Comparison of ENCODE assay signal across 10 cellular contexts in genomic region chr1:150152772-150153461, GRCh38. TPM values are rescaled to one million over a fixed set of nuclear protein-coding genes. Genes with fewer than 3 reads are reported as not detected.
DNase-seq lines count a peak whose midpoint lies in the region; ATAC-seq and TF ChIP-seq lines count a peak whose summit lies in the region.
"Had no signal": no experiment of that assay in that cellular context is flagged by ENCODE, and none has a peak within 500 bp of the region (broad histone marks: within the 10 kb centered on the region; RNA-seq: fewer than 3 reads in every experiment).

No MANE protein-coding gene starts in this region.

- peaks cover 16% of the 10 kb centered on the region for H3K27me3 Mint-ChIP-seq in T-helper 1 cell treated with Interleukin-12 subunit alpha and Interleukin-12 subunit beta and Interleukin-4 antibody, amounts not matched to agents 30 μg/mL and 1 μg/mL, for 36 hours (ENCODE audit: low read depth)
- H3K27me3 Mint-ChIP-seq in activated naive CD8-positive, alpha-beta T cell treated with anti-CD3 and anti-CD28 coated beads, Interleukin-2, amount 50 U/mL, for 24 hours = peaks cover 5% of the 10 kb centered on the region

- no peak for TF ChIP-seq CTCF in thoracic aorta (IDR thresholded peaks at IDR 0.05)

- H3K27ac Mint-ChIP-seq in T-helper 1 cell treated with Interleukin-12 subunit alpha and Interleukin-12 subunit beta and Interleukin-4 antibody, amounts not matched to agents 30 μg/mL and 1 μg/mL, for 36 hours = peak overlapping the region; percentile 55
- peak overlapping the region; percentile 32 for H3K27ac Mint-ChIP-seq in activated naive CD8-positive, alpha-beta T cell treated with anti-CD3 and anti-CD28 coated beads, Interleukin-2, amount 50 U/mL, for 24 hours

- peaks cover 18 to 55% of the 10 kb centered on the region in 2 donors for H3K4me1 ChIP-seq in thoracic aorta (ENCODE audit: control insufficient read depth in 1 of 2, low read depth in 2 of 2)

- peaks cover 35% of the 10 kb centered on the region for H3K36me3 ChIP-seq in thoracic aorta

- peaks cover 52% of the 10 kb centered on the region for H3K36me3 Mint-ChIP-seq in T-helper 1 cell treated with Interleukin-12 subunit alpha and Interleukin-12 subunit beta and Interleukin-4 antibody, amounts not matched to agents 30 μg/mL and 1 μg/mL, for 36 hours (ENCODE audit: low read depth)
- H3K36me3 Mint-ChIP-seq in activated naive CD8-positive, alpha-beta T cell treated with anti-CD3 and anti-CD28 coated beads, Interleukin-2, amount 50 U/mL, for 24 hours (ENCODE audit: low read depth) = peaks cover 29% of the 10 kb centered on the region

- H3K27ac ChIP-seq in thoracic aorta = peak overlapping the region; percentile 92 to 99
- H3K27ac ChIP-seq: A549 had no signal

- H3K27me3 ChIP-seq in thoracic aorta (replicated peaks; ENCODE audit: insufficient read depth) = no peaks in the 10 kb centered on the region

- DNase-seq in T-helper 1 cell = no peak
- DNase-seq in activated naive CD8-positive, alpha-beta T cell treated with anti-CD3 and anti-CD28 coated beads, Interleukin-2, amount 50 U/mL, for 24 hours = no peak
- peak; percentile 57 for DNase-seq in iris pigment epithelial cell (ENCODE audit: low read depth)
- no peak for DNase-seq in thoracic aorta (ENCODE audit: low spot score)
- DNase-seq in NCI-H187 (lab: John Stamatoyannopoulos, UW) = no peak
- DNase-seq: NCI-H345 had no signal

- peaks cover 38% of the 10 kb centered on the region for H3K4me1 Mint-ChIP-seq in T-helper 1 cell treated with Interleukin-12 subunit alpha and Interleukin-12 subunit beta and Interleukin-4 antibody, amounts not matched to agents 30 μg/mL and 1 μg/mL, for 36 hours (ENCODE audit: low read depth)
- H3K4me1 Mint-ChIP-seq in activated naive CD8-positive, alpha-beta T cell treated with anti-CD3 and anti-CD28 coated beads, Interleukin-2, amount 50 U/mL, for 24 hours = peaks cover 55% of the 10 kb centered on the region

- peak overlapping the region; percentile 58 for H3K4me3 Mint-ChIP-seq in T-helper 1 cell treated with Interleukin-12 subunit alpha and Interleukin-12 subunit beta and Interleukin-4 antibody, amounts not matched to agents 30 μg/mL and 1 μg/mL, for 36 hours
- H3K4me3 Mint-ChIP-seq in activated naive CD8-positive, alpha-beta T cell treated with anti-CD3 and anti-CD28 coated beads, Interleukin-2, amount 50 U/mL, for 24 hours = peak overlapping the region; percentile 7

- no peak for ATAC-seq in activated naive CD8-positive, alpha-beta T cell treated with anti-CD3 and anti-CD28 coated beads, Interleukin-2, amount 50 U/mL, for 24 hours
- ATAC-seq in thoracic aorta (ENCODE audit: insufficient number of reproducible peaks, low FRiP score, low read depth) = no peak
- ATAC-seq in GM18868 (IDR thresholded peaks at IDR 0.05; ENCODE audit: unreplicated experiment) = no peak
- ATAC-seq in GM19328 (IDR thresholded peaks at IDR 0.05; ENCODE audit: unreplicated experiment) = no peak
- ATAC-seq: A549 had no signal

- no peaks in the 10 kb centered on the region for H3K9me3 ChIP-seq in thoracic aorta
- H3K9me3 ChIP-seq: A549 had no signal

- H3K9me3 Mint-ChIP-seq in T-helper 1 cell treated with Interleukin-12 subunit alpha and Interleukin-12 subunit beta and Interleukin-4 antibody, amounts not matched to agents 30 μg/mL and 1 μg/mL, for 36 hours = no peaks in the 10 kb centered on the region
- H3K9me3 Mint-ChIP-seq in activated naive CD8-positive, alpha-beta T cell treated with anti-CD3 and anti-CD28 coated beads, Interleukin-2, amount 50 U/mL, for 24 hours = no peaks in the 10 kb centered on the region

- H3K4me3 ChIP-seq in thoracic aorta = peak overlapping the region; percentile 94
- H3K4me3 ChIP-seq: A549 had no signal

RNA-seq across cellular contexts. Expression of gene PLEKHO1, which starts 3.2 kb away (rescaled TPM):
- total RNA-seq in thoracic aorta = 100 to 1,000 TPM; 106 to 125 TPM
